Comparison of ENCODE assay signal across 23 cellular contexts in the genomic region with DNA sequence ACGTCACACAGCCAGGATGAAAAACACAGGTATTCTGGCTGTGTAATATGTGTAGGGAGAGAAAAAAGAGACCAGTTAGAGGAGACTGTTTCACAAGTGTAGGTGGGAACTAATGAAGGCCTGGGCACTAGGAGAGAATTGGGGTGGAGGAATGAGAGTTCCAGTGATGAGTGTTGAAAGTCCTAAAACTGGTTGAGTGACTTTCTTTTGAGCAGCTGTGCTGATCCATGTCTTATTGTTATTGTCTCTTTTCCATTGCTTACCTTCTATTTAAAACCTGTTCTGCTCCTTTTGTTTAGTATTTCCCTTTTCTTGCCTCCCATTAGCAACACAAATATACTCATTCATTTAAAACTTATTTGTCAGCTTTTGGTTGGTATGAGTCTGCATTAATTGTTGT.
DNase-seq lines count a peak whose midpoint lies in the region; ATAC-seq, FAIRE-seq and TF ChIP-seq lines count a peak whose summit lies in the region.
"Had no signal": no experiment of that assay in that cellular context is flagged by ENCODE, and none has a peak within 500 bp of the region (broad histone marks: within the 10 kb centered on the region; RNA-seq: fewer than 3 reads in every experiment).

No MANE protein-coding gene starts in this region.

- H3K27ac ChIP-seq in keratinocyte (ENCODE audit: control insufficient read depth, insufficient read depth, low read length) (peak overlapping the region; percentile 57), spleen (no peak overlapping the region)
- H3K27ac ChIP-seq: adrenal gland, pancreas, SK-N-MC had no signal

- H3K27me3 ChIP-seq in keratinocyte (ENCODE audit: control insufficient read depth, extremely low read depth, insufficient read depth, low read length): no peaks in the 10 kb centered on the region
- H3K27me3 ChIP-seq in spleen (replicated peaks in 1 of 7): no peaks in the 10 kb centered on the region
- H3K27me3 ChIP-seq: adrenal gland, pancreas had no signal

- no peaks in the 10 kb centered on the region for H3K9me3 Mint-ChIP-seq in Calu3 (ENCODE audit: low read depth, unreplicated experiment)
- peaks cover 8% of the 10 kb centered on the region for H3K9me3 Mint-ChIP-seq in WTC11
- no peaks in the 10 kb centered on the region for H3K9me3 Mint-ChIP-seq in activated CD4-positive, alpha-beta T cell treated with anti-CD3 and anti-CD28 coated beads, Interleukin-2, amount 10 ng/mL, durations not matched to agents 7 days and 5 days

- 89 to 96% (median 91%) methylated on average over 1 of the region's 1 CpG for WGBS in spleen, 5 donors

- no peak for TF ChIP-seq POLR2A in spleen (IDR thresholded peaks at IDR 0.05)

- peak; percentile 60 for ATAC-seq in WTC11
- ATAC-seq in left colon: no peak

- no peak overlapping the region for H2AFZ ChIP-seq in keratinocyte (ENCODE audit: control insufficient read depth, low read length)

- BruUV-seq in Calu3 (replicated peaks; lab: Mats Ljungman, UMichigan): no TSS peak

- no peak for DNase-seq in Calu3
- peak; percentile 76 for DNase-seq in HT-29 (ENCODE audit: low spot score)
- no peak for DNase-seq in WTC11 (ENCODE audit: low spot score)
- no peak for DNase-seq in keratinocyte (ENCODE audit: low read depth, low spot score)
- DNase-seq in spleen: no peak
- DNase-seq in activated CD4-positive, alpha-beta T cell treated with anti-CD3 and anti-CD28 coated beads, Interleukin-2, amount 10 ng/mL, durations not matched to agents 7 days and 5 days: no peak
- no peak for DNase-seq in MV-4-11 (lab: John Stamatoyannopoulos, UW)
- DNase-seq in left colon: no peak
- DNase-seq: activated CD4-positive, alpha-beta T cell treated with anti-CD3 and anti-CD28 coated beads, Interleukin-2, amount 50 U/mL, for 4 hours; activated T-cell treated with anti-CD3 and anti-CD28 coated beads, Interleukin-2, amount 50 U/mL, for 48 hours; adrenal gland; cerebellar nuclear complex; GDM1; KG1; NCI-H1436; NCI-H226; pancreas; stimulated activated CD4-positive, alpha-beta T cell treated with anti-CD3 and anti-CD28 coated beads, Interleukin-12 subunit alpha, Interleukin-12 subunit beta, amount 100 ng/mL, for 4 hours; stimulated activated naive CD4-positive, alpha-beta T cell had no signal

- H3K27me3 Mint-ChIP-seq in Calu3 (ENCODE audit: unreplicated experiment) (no peaks in the 10 kb centered on the region), WTC11 (ENCODE audit: low read depth) (no peaks in the 10 kb centered on the region)
- H3K27me3 Mint-ChIP-seq in activated CD4-positive, alpha-beta T cell treated with anti-CD3 and anti-CD28 coated beads, Interleukin-2, amount 10 ng/mL, durations not matched to agents 7 days and 5 days: no peaks in the 10 kb centered on the region

- peaks cover 0 to 5% of the 10 kb centered on the region in 2 experiments for H3K36me3 ChIP-seq in keratinocyte (ENCODE audit: control insufficient read depth in 2 of 2, extremely low read depth in 1 of 2, insufficient read depth in 2 of 2, low read length in 2 of 2)
- peaks cover 0 to 4% (median 0%) of the 10 kb centered on the region in 6 donors for H3K36me3 ChIP-seq in spleen
- H3K36me3 ChIP-seq: adrenal gland, pancreas had no signal

- POLR2A ChIA-PET in WTC11 (lab: Charles Lee): no interaction called here
- POLR2A ChIA-PET in activated CD4-positive, alpha-beta T cell treated with anti-CD3 and anti-CD28 coated beads, Interleukin-2, amount 10 ng/mL, durations not matched to agents 7 days and 5 days (lab: Charles Lee): no interaction called here

- peaks cover 61% of the 10 kb centered on the region for H3K4me1 Mint-ChIP-seq in Calu3 (ENCODE audit: low read depth, unreplicated experiment)
- peaks cover 60% of the 10 kb centered on the region for H3K4me1 Mint-ChIP-seq in WTC11
- H3K4me1 Mint-ChIP-seq in activated CD4-positive, alpha-beta T cell treated with anti-CD3 and anti-CD28 coated beads, Interleukin-2, amount 10 ng/mL, durations not matched to agents 7 days and 5 days: no peaks in the 10 kb centered on the region

- peak overlapping the region; percentile 40 for H3K4me2 ChIP-seq in keratinocyte (ENCODE audit: control insufficient read depth, extremely low read depth, insufficient read depth, low read depth, low read length)

- dilution Hi-C loops in keratinocyte (cut with MboI; ENCODE audit: extremely low pct_ligation_motif_present, low sequenced_read_pairs): no loop called here

- peaks cover 13% of the 10 kb centered on the region for H3K36me3 Mint-ChIP-seq in Calu3 (ENCODE audit: insufficient read depth, unreplicated experiment)
- H3K36me3 Mint-ChIP-seq in WTC11: no peaks in the 10 kb centered on the region
- no peaks in the 10 kb centered on the region for H3K36me3 Mint-ChIP-seq in activated CD4-positive, alpha-beta T cell treated with anti-CD3 and anti-CD28 coated beads, Interleukin-2, amount 10 ng/mL, durations not matched to agents 7 days and 5 days (ENCODE audit: low read depth)

- peaks cover 35% of the 10 kb centered on the region for H3K4me1 ChIP-seq in keratinocyte (ENCODE audit: control insufficient read depth, extremely low read depth, insufficient read depth, low read length)
- peaks cover 4 to 34% (median 20%) of the 10 kb centered on the region in 6 donors for H3K4me1 ChIP-seq in spleen

- H3K4me3 ChIP-seq in keratinocyte (ENCODE audit: control insufficient read depth in 2 of 3, extremely low read depth in 1 of 3, insufficient read depth in 2 of 3, low read depth in 1 of 3, low read length in 3 of 3) (no peak overlapping the region), spleen (no peak overlapping the region)
- H3K4me3 ChIP-seq: adrenal gland, pancreas, SK-N-MC had no signal

- H3K9ac ChIP-seq in keratinocyte (ENCODE audit: control insufficient read depth, extremely low read depth, insufficient read depth, low read length): peak overlapping the region; percentile 12

- CTCF ChIA-PET in Calu3 (lab: Charles Lee): no interaction called here
- CTCF ChIA-PET in WTC11 (lab: Charles Lee): no interaction called here
- CTCF ChIA-PET in activated CD4-positive, alpha-beta T cell treated with anti-CD3 and anti-CD28 coated beads, Interleukin-2, amount 10 ng/mL, durations not matched to agents 7 days and 5 days (lab: Charles Lee): no interaction called here

- H3K27ac Mint-ChIP-seq in Calu3 (ENCODE audit: unreplicated experiment) (peak overlapping the region; percentile 91), WTC11 (peak overlapping the region; percentile 94)
- H3K27ac Mint-ChIP-seq in activated CD4-positive, alpha-beta T cell treated with anti-CD3 and anti-CD28 coated beads, Interleukin-2, amount 10 ng/mL, durations not matched to agents 7 days and 5 days: no peak overlapping the region

- H3K4me3 Mint-ChIP-seq in Calu3 (ENCODE audit: low read depth, unreplicated experiment) (peak overlapping the region; percentile 8), WTC11 (peak overlapping the region; percentile 36)
- H3K4me3 Mint-ChIP-seq in activated CD4-positive, alpha-beta T cell treated with anti-CD3 and anti-CD28 coated beads, Interleukin-2, amount 10 ng/mL, durations not matched to agents 7 days and 5 days: no peak overlapping the region

- H4K20me1 ChIP-seq in keratinocyte (ENCODE audit: control insufficient read depth, extremely low read depth, insufficient read depth, low read length): no peaks in the 10 kb centered on the region

- intact Hi-C loops in Calu3 (cut with micrococcal nuclease; ENCODE audit: unreplicated experiment) (no loop called here), spleen (cut with DNase I; ENCODE audit: low total_unique reads) (no loop called here), left colon (cut with DNase I, micrococcal nuclease) (no loop called here)

- no peaks in the 10 kb centered on the region for H3K9me3 ChIP-seq in keratinocyte (ENCODE audit: control insufficient read depth, low read depth, low read length)
- no peaks in the 10 kb centered on the region for H3K9me3 ChIP-seq in spleen
- H3K9me3 ChIP-seq: adrenal gland, pancreas had no signal

- H3K79me2 ChIP-seq in keratinocyte (ENCODE audit: control insufficient read depth, insufficient read depth, low read length): peaks cover 56% of the 10 kb centered on the region

- H3K9me1 ChIP-seq in keratinocyte (ENCODE audit: control insufficient read depth, extremely low read depth, insufficient read depth, low read length): no peaks in the 10 kb centered on the region

- TF ChIP-seq CTCF in Calu3 (IDR thresholded peaks at IDR 0.05; ENCODE audit: unreplicated experiment): no peak
- no peak for TF ChIP-seq CTCF in WTC11 (IDR thresholded peaks at IDR 0.05)
- no peak for TF ChIP-seq CTCF in keratinocyte (optimal IDR thresholded peaks at IDR 0.05 in 1 of 3, IDR thresholded peaks at IDR 0.05 in 1 of 3, conservative IDR thresholded peaks at IDR 0.05 in 1 of 3; ENCODE audit: extremely low read depth in 1 of 3, insufficient read depth in 2 of 3, low read length in 3 of 3)
- no peak for TF ChIP-seq CTCF in spleen (IDR thresholded peaks at IDR 0.05 in 8 of 11, conservative IDR thresholded peaks at IDR 0.05 in 3 of 11)

- FAIRE-seq in keratinocyte (lab: Jason Lieb, UNC): peak; percentile 78
- FAIRE-seq: endothelial cell of umbilical vein, GM12892, pancreas, urothelium cell line had no signal

TF ChIP-seq in WTC11, 78 proteins besides CTCF, POLR2A, EP300 and RAD21 (continues in another document):
- no peak for TF ChIP-seq CBFB (CRISPR knock-in tag; IDR thresholded peaks at IDR 0.05; ENCODE audit: low read depth)
- TF ChIP-seq JUN (CRISPR knock-in tag; IDR thresholded peaks at IDR 0.05): no peak
- TF ChIP-seq, protein P1, sequence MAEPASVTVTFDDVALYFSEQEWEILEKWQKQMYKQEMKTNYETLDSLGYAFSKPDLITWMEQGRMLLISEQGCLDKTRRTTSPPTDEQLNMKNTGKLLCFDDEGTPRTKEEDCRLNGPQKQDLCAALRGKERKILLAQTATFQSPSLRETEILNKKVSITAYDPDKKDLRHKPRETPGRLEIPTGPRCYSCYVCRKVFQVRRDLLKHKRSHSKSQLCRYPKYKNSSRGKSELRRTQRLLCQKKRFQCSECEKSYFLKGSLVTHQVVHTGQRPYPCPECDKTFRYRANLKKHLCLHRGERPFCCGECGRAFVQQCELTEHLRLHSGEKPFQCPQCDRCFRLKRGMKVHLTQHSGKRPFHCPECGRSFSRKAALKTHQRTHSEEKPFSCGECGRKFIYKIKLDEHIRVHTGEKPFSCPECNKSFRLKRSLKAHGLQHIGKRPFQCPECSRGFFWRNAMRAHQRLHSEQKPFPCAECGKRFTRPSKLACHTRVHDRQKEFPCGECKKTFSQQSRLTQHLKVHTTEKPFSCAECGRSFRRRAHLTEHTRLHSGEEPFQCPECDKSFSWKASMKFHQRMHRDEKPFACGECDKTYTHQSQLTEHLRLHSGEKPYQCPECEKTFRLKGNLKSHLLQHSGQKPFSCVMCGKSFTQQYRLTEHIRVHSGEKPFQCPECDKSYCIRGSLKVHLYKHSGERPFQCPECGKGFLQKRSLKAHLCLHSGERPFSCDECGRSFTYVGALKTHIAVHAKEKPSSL (CRISPR knock-in tag; conservative IDR thresholded peaks at IDR 0.05): no peak
